Comparison of ENCODE assay signal across 28 cellular contexts in the genomic region with DNA sequence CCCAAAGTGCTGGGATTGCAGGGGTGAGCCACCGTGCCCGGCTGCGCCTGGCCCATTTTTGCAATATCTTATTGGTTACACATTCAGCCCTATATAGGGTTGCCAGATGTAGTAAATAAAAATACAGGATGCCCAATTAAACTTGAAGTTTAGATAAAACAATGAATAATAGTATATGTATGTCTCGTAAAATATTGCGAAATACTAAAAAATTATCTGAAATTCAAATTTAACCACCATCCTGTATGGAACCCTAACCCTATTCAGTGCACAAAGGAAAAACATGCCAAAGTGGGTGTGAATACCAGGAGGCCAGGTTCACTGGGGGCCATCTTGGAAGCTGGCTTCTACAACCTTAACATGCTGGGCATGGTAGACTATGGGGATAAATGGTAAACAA.
"Had no signal": no experiment of that assay in that cellular context is flagged by ENCODE, and none has a peak within 500 bp of the region (broad histone marks: within the 10 kb centered on the region; RNA-seq: fewer than 3 reads in every experiment).

No MANE protein-coding gene starts in this region.

- H3K27me3 ChIP-seq: adrenal gland, breast epithelium had no signal

- ATAC-seq: activated CD4-positive, alpha-beta T cell treated with anti-CD3 and anti-CD28 coated beads for 36 hours; activated T-helper 17 cell treated with anti-CD3 and anti-CD28 coated beads, Interleukin-2, amount 50 U/mL, for 72 hours; Panc1; Right ventricle myocardium inferior had no signal

- H3K4me3 Mint-ChIP-seq: activated CD4-positive, alpha-beta memory T cell treated with anti-CD3 and anti-CD28 coated beads, Interleukin-2, amount 10 ng/mL, durations not matched to agents 7 days and 5 days; activated CD4-positive, alpha-beta T cell treated with anti-CD3 and anti-CD28 coated beads for 36 hours; activated naive CD4-positive, alpha-beta T cell treated with anti-CD3 and anti-CD28 coated beads for 36 hours; activated naive CD8-positive, alpha-beta T cell treated with anti-CD3 and anti-CD28 coated beads, Interleukin-2, amount 10 ng/mL, durations not matched to agents 7 days and 5 days; activated T-helper 17 cell treated with anti-CD3 and anti-CD28 coated beads, Interleukin-2, amount 50 U/mL, for 72 hours had no signal

- H3K27ac ChIP-seq: adrenal gland, breast epithelium, WERI-Rb-1 had no signal

- H3K36me3 Mint-ChIP-seq: activated naive CD8-positive, alpha-beta T cell treated with anti-CD3 and anti-CD28 coated beads, Interleukin-2, amount 10 ng/mL, durations not matched to agents 7 days and 5 days had no signal

- H3K27me3 Mint-ChIP-seq: activated CD4-positive, alpha-beta memory T cell treated with anti-CD3 and anti-CD28 coated beads, Interleukin-2, amount 10 ng/mL, durations not matched to agents 7 days and 5 days; activated CD4-positive, alpha-beta T cell treated with anti-CD3 and anti-CD28 coated beads for 36 hours; activated naive CD8-positive, alpha-beta T cell treated with anti-CD3 and anti-CD28 coated beads, Interleukin-2, amount 10 ng/mL, durations not matched to agents 7 days and 5 days; activated T-helper 17 cell treated with anti-CD3 and anti-CD28 coated beads, Interleukin-2, amount 50 U/mL, for 72 hours had no signal

- H3K27ac Mint-ChIP-seq: activated CD4-positive, alpha-beta memory T cell treated with anti-CD3 and anti-CD28 coated beads, Interleukin-2, amount 10 ng/mL, durations not matched to agents 7 days and 5 days; activated CD4-positive, alpha-beta T cell treated with anti-CD3 and anti-CD28 coated beads for 36 hours; activated naive CD4-positive, alpha-beta T cell treated with anti-CD3 and anti-CD28 coated beads for 36 hours; activated naive CD8-positive, alpha-beta T cell treated with anti-CD3 and anti-CD28 coated beads, Interleukin-2, amount 10 ng/mL, durations not matched to agents 7 days and 5 days; activated T-helper 17 cell treated with anti-CD3 and anti-CD28 coated beads, Interleukin-2, amount 50 U/mL, for 72 hours had no signal

- H3K9me3 Mint-ChIP-seq: activated CD4-positive, alpha-beta memory T cell treated with anti-CD3 and anti-CD28 coated beads, Interleukin-2, amount 10 ng/mL, durations not matched to agents 7 days and 5 days; activated naive CD4-positive, alpha-beta T cell treated with anti-CD3 and anti-CD28 coated beads for 36 hours; activated naive CD8-positive, alpha-beta T cell treated with anti-CD3 and anti-CD28 coated beads, Interleukin-2, amount 10 ng/mL, durations not matched to agents 7 days and 5 days; activated T-helper 17 cell treated with anti-CD3 and anti-CD28 coated beads, Interleukin-2, amount 50 U/mL, for 72 hours had no signal

- H3K4me3 ChIP-seq: adrenal gland, breast epithelium, SK-N-MC had no signal

- H3K9me3 ChIP-seq: adrenal gland, breast epithelium had no signal

- H3K36me3 ChIP-seq: adrenal gland, breast epithelium, WERI-Rb-1 had no signal

- DNase-seq: activated CD4-positive, alpha-beta memory T cell treated with anti-CD3 and anti-CD28 coated beads, Interleukin-2, amount 10 ng/mL, durations not matched to agents 7 days and 5 days; activated CD4-positive, alpha-beta T cell treated with anti-CD3 and anti-CD28 coated beads for 36 hours; activated CD4-positive, alpha-beta T cell treated with anti-CD3 and anti-CD28 coated beads, Interleukin-2, amount 50 U/mL, for 1 hour; activated gamma-delta T cell; activated naive CD4-positive, alpha-beta T cell treated with anti-CD3 and anti-CD28 coated beads for 36 hours; activated T-cell treated with anti-CD3 and anti-CD28 coated beads for 4 hours; activated T-cell treated with anti-CD3 and anti-CD28 coated beads, Interleukin-2, amount 50 U/mL, for 48 hours; adrenal gland; anterior cingulate cortex; caudate nucleus; MM.1S; NCI-H1105; NCI-H1436; NCI-H1694 treated with DMSO at 0.1 percent for 48 hours; NCI-H2029 treated with DMSO at 0.1 percent for 48 hours; NCI-H345; NCI-H510A; NCI-H526 treated with DMSO at 0.1 percent for 48 hours; NCI-H82; RPMI8226; T-helper 1 cell; WERI-Rb-1 had no signal
